ENCODE assay signal across 20 cellular contexts in genomic region chr9:92960561-92961290, GRCh38. TPM values are rescaled to one million over a fixed set of nuclear protein-coding genes. Genes with fewer than 3 reads are reported as not detected.
A peak's percentile ranks its signal among the peaks of the same experiment; 100 is the strongest.
DNase-seq lines count a peak whose midpoint lies in the region; ATAC-seq, FAIRE-seq and TF ChIP-seq lines count a peak whose summit lies in the region.
"Had no signal": no experiment of that assay in that cellular context is flagged by ENCODE, and none has a peak within 500 bp of the region (broad histone marks: within the 10 kb centered on the region; RNA-seq: fewer than 3 reads in every experiment).

No MANE protein-coding gene starts in this region.

- peaks cover 0 to 3% (median 0%) of the 10 kb centered on the region in 7 donors for H3K9me3 Mint-ChIP-seq in naive B cell
- H3K9me3 Mint-ChIP-seq: memory B cell, nephron had no signal

- H3K27me3 ChIP-seq in HepG2 (ENCODE audit: control insufficient read depth in 1 of 2, insufficient read depth in 2 of 2, low read length in 2 of 2) (0 out of 5 replicates have a peak, but pooled peaks cover 0 to 1% of the 10 kb centered on the region in 2 experiments), right lobe of liver (no peaks in the 10 kb centered on the region), upper lobe of right lung (no peaks in the 10 kb centered on the region)

- no peak overlapping the region for H3K9ac ChIP-seq in HepG2 (ENCODE audit: insufficient read depth, low read depth, low read length)
- H3K9ac ChIP-seq: KMS-11 had no signal

- intact Hi-C loops in HepG2 (cut with micrococcal nuclease; ENCODE audit: unreplicated experiment) = no loop called here
- intact Hi-C loops in right lobe of liver (cut with DNase I) = no loop called here
- intact Hi-C loops in upper lobe of right lung (cut with DNase I) = no loop called here
- intact Hi-C loops in posterior cingulate gyrus (cut with DNase I) = no loop called here

- H3K27ac ChIP-seq in HepG2 (ENCODE audit: extremely low read length, insufficient read depth, low read length) (no peak overlapping the region), right lobe of liver (no peak overlapping the region), upper lobe of right lung (peak overlapping the region; percentile 1)
- H3K27ac ChIP-seq: KMS-11, prostate gland had no signal

- TF ChIP-seq EP300 in HepG2 (IDR thresholded peaks at IDR 0.05; ENCODE audit: low read depth in 2 of 2, low read length in 2 of 2) (no peak), HepG2 (CRISPR knock-in tag; IDR thresholded peaks at IDR 0.05; ENCODE audit: borderline replicate concordance) (no peak)

- peaks cover 34 to 47% (median 39%) of the 10 kb centered on the region in 3 donors for H3K4me1 Mint-ChIP-seq in naive B cell

- no peaks in the 10 kb centered on the region for H3K79me2 ChIP-seq in HepG2 (ENCODE audit: insufficient read depth, low read length)

- no peaks in the 10 kb centered on the region for H4K20me1 ChIP-seq in HepG2 (ENCODE audit: insufficient read depth, low read length)

- in situ Hi-C loops in HepG2 (cut with HindIII; ENCODE audit: extremely low pct_ligation_motif_present, low pct_unique_long_range_greater_than_20kb) = no loop called here

- no peak for TF ChIP-seq RAD21 in HepG2 (CRISPR knock-in tag; IDR thresholded peaks at IDR 0.05)

- H3K9me3 ChIP-seq in HepG2 (ENCODE audit: low read length) (no peaks in the 10 kb centered on the region), right lobe of liver (no peaks in the 10 kb centered on the region), upper lobe of right lung (no peaks in the 10 kb centered on the region)
- H3K9me3 ChIP-seq: prostate gland had no signal

- H3K4me3 ChIP-seq in HepG2 (replicated peaks in 1 of 3; ENCODE audit: insufficient read depth in 1 of 3, low read depth in 2 of 3, low read length in 3 of 3) = no peak overlapping the region
- H3K4me3 ChIP-seq in right lobe of liver = no peak overlapping the region
- no peak overlapping the region for H3K4me3 ChIP-seq in upper lobe of right lung
- H3K4me3 ChIP-seq: prostate gland had no signal

- no peaks in the 10 kb centered on the region for H3K36me3 ChIP-seq in HepG2 (replicated peaks in 1 of 2; ENCODE audit: control insufficient read depth in 1 of 2, insufficient read depth in 2 of 2, low read length in 2 of 2)
- no peaks in the 10 kb centered on the region for H3K36me3 ChIP-seq in right lobe of liver
- H3K36me3 ChIP-seq in upper lobe of right lung = no peaks in the 10 kb centered on the region
- H3K36me3 ChIP-seq: prostate gland had no signal

- H3K4me1 ChIP-seq in HepG2 (ENCODE audit: insufficient read depth, low read length) (peaks cover 34% of the 10 kb centered on the region), right lobe of liver (no peaks in the 10 kb centered on the region), upper lobe of right lung (peaks cover 5% of the 10 kb centered on the region)
- H3K4me1 ChIP-seq: prostate gland had no signal

- CTCF ChIA-PET in HepG2 (lab: Yijun Ruan, JAX; ENCODE audit: low intra/inter-chr PET ratio, low total read pairs) = no interaction called here

- FAIRE-seq in HepG2 (lab: Jason Lieb, UNC) = no peak

- H3K4me2 ChIP-seq in HepG2 (ENCODE audit: low read depth, low read length) = no peak overlapping the region
- H3K4me2 ChIP-seq: KMS-11 had no signal

- no peaks in the 10 kb centered on the region for H3K36me3 Mint-ChIP-seq in naive B cell

- peak overlapping the region in 4 of 6 donors; percentile 21 to 93 (median 22) for H3K27ac Mint-ChIP-seq in naive B cell
- H3K27ac Mint-ChIP-seq: endodermal cell, nephron had no signal

- H3K27me3 Mint-ChIP-seq in naive B cell = no peaks in the 10 kb centered on the region
- H3K27me3 Mint-ChIP-seq: memory B cell; stimulated activated naive CD8-positive, alpha-beta T cell treated with anti-CD3 and anti-CD28 coated beads, Interleukin-15, Interleukin-2, amounts not matched to agents 100 ng/mL and 50 ng/mL, for 24 hours had no signal

- TF ChIP-seq POLR2A in HepG2 (IDR thresholded peaks at IDR 0.05; ENCODE audit: insufficient read depth in 1 of 2, low read depth in 2 of 2, low read length in 2 of 2) (no peak), right lobe of liver (IDR thresholded peaks at IDR 0.05) (no peak)

- BruUV-seq in HepG2 (replicated peaks; lab: Mats Ljungman, UMichigan) = no TSS peak

- 45% methylated on average over 2 of the region's 3 CpGs for WGBS in HepG2 (ENCODE audit: low lambda C conversion rate)
- WGBS in right lobe of liver (ENCODE audit: insufficient coverage, low coverage, low lambda C conversion rate, missing lambda C conversion rate) = 100% methylated on average over 1 of the region's 3 CpGs

- ATAC-seq in HepG2 = no peak
- ATAC-seq in right lobe of liver = no peak
- ATAC-seq in naive B cell (ENCODE audit: low read depth in 2 of 2) = no peak
- no peak for ATAC-seq in upper lobe of right lung
- ATAC-seq in GM21390 (IDR thresholded peaks at IDR 0.05; ENCODE audit: unreplicated experiment) = no peak
- no peak for ATAC-seq in GM18870 (IDR thresholded peaks at IDR 0.05; ENCODE audit: unreplicated experiment)

- DNase-seq in HepG2 (ENCODE audit: low spot score) (no peak), right lobe of liver (no peak), naive B cell (no peak), upper lobe of right lung (peak; percentile 32), posterior cingulate gyrus (no peak)
- peak; percentile 47 for DNase-seq in activated CD8-positive, alpha-beta memory T cell treated with anti-CD3 and anti-CD28 coated beads, Interleukin-2, amount 50 U/mL, for 48 hours
- DNase-seq: activated gamma-delta T cell treated with Interleukin-2 at 50 U/mL for 16 hours, DND-41, HCEC 1CT, NCI-H1694, SHP77, trophoblast cell had no signal

- POLR2A ChIA-PET in HepG2 (lab: Yijun Ruan, JAX) = no interaction called here

- H3K4me3 Mint-ChIP-seq in naive B cell = no peak overlapping the region
- H3K4me3 Mint-ChIP-seq: endodermal cell; memory B cell; nephron; stimulated activated naive CD8-positive, alpha-beta T cell treated with anti-CD3 and anti-CD28 coated beads, Interleukin-15, Interleukin-2, amounts not matched to agents 100 ng/mL and 50 ng/mL, for 24 hours had no signal

- no peak overlapping the region for H2AFZ ChIP-seq in HepG2 (ENCODE audit: low read length)

- TF ChIP-seq CTCF in HepG2 (CRISPR knock-in tag; IDR thresholded peaks at IDR 0.05) = no peak
- TF ChIP-seq CTCF in right lobe of liver (IDR thresholded peaks at IDR 0.05) = no peak
- TF ChIP-seq CTCF in upper lobe of right lung (IDR thresholded peaks at IDR 0.05) = no peak

TF ChIP-seq in HepG2, 621 proteins besides CTCF, POLR2A, EP300 and RAD21:
- TF ChIP-seq ZNF263 (CRISPR knock-in tag; IDR thresholded peaks at IDR 0.05) = 0 out of 2 replicates have a peak, but pooled peaks have one; percentile 47
- no peak for TF ChIP-seq SMAD1 (CRISPR knock-in tag; IDR thresholded peaks at IDR 0.05; ENCODE audit: borderline replicate concordance, low read depth)
TF ChIP-seq in HepG2: peak in this region for 1.

RNA-seq across cellular contexts. Expression of gene FGD3, which starts 13.4 kb away (rescaled TPM):
- total RNA-seq in HepG2 (2016; rRNA removed; fragmentation: Illumina TruSeq; extraction: Trizol) = 0.84 and 1.1 TPM in 2 replicates
- 0.40 and 0.53 TPM in 2 replicates for total RNA-seq in HepG2 (2016; cell fraction: cytosol; rRNA removed; fragmentation: Illumina TruSeq; extraction: Trizol; ENCODE audit: low read depth)
- total RNA-seq in HepG2 (2016; cell fraction: insoluble cytoplasmic fraction; rRNA removed; fragmentation: Illumina TruSeq; extraction: Trizol) = 0.73 and 1.0 TPM in 2 replicates
- total RNA-seq in HepG2 (2016; cell fraction: membrane; rRNA removed; fragmentation: Illumina TruSeq; extraction: Trizol) = 0.34 and 0.77 TPM in 2 replicates
- total RNA-seq in HepG2 (2016; cell fraction: nucleus; rRNA removed; fragmentation: Illumina TruSeq; extraction: Trizol) = 1.0 and 1.4 TPM in 2 replicates
- polyA plus RNA-seq in HepG2 (2011; rRNA removed) = 0.53 and 0.60 TPM in 2 replicates
- 0.29 and 0.70 TPM in 2 replicates for polyA plus RNA-seq in HepG2 (2011; cell fraction: cytosol; rRNA removed)
- polyA plus RNA-seq in HepG2 (2011; cell fraction: nucleus; rRNA removed) = 1.7 and 2.3 TPM in 2 replicates
- polyA plus RNA-seq in HepG2 (2012) = 0.68 and 1.4 TPM in 2 replicates
- polyA plus RNA-seq in HepG2 (2016; cell fraction: cytosol; fragmentation: Illumina TruSeq; extraction: Trizol; ENCODE audit: low read depth) = 0.17 and 0.27 TPM in 2 replicates
- polyA plus RNA-seq in HepG2 (2016; cell fraction: insoluble cytoplasmic fraction; fragmentation: Illumina TruSeq; extraction: Trizol; ENCODE audit: low read depth) = 0.63 and 0.74 TPM in 2 replicates
- polyA plus RNA-seq in HepG2 (2016; cell fraction: membrane; fragmentation: Illumina TruSeq; extraction: Trizol; ENCODE audit: low read depth) = 0.15 and 0.21 TPM in 2 replicates
- polyA plus RNA-seq in HepG2 (2016; cell fraction: nucleus; fragmentation: Illumina TruSeq; extraction: Trizol; ENCODE audit: insufficient read depth, low read depth) = 1.4 and 2.1 TPM in 2 replicates
- polyA minus RNA-seq in HepG2 (2011; rRNA and poly(A)+ RNA removed; ENCODE audit: low replicate concordance) = 1.2 and 1.3 TPM in 2 replicates
- 0.49 and 0.79 TPM in 2 replicates for polyA minus RNA-seq in HepG2 (2011; cell fraction: cytosol; rRNA and poly(A)+ RNA removed)
- 0.75 and 0.77 TPM in 2 replicates for polyA minus RNA-seq in HepG2 (2011; cell fraction: nucleus; rRNA and poly(A)+ RNA removed)
- 1 to 10 TPM; 1.7 to 3.1 (median 2.4) TPM for total RNA-seq in right lobe of liver
- 100 to 1,000 TPM in 1 of 6 donors, 10 to 100 TPM in 5; 37.0 to 115 (median 65.8) TPM for polyA plus RNA-seq in naive B cell (ENCODE audit: low read depth in 6 of 6)
- total RNA-seq in upper lobe of right lung = 21.6 TPM

Comparison
In these comparisons a context has a peak if more than half of its experiments do, and no peak if none do; other contexts are left out.
1. DNase-seq: peak in activated CD8-positive, alpha-beta memory T cell treated with anti-CD3 and anti-CD28 coated beads, Interleukin-2, amount 50 U/mL, for 48 hours (single experiment) and upper lobe of right lung (single experiment); none in HepG2 (single experiment), right lobe of liver (0 of 3), naive B cell (single experiment) and posterior cingulate gyrus (0 of 10).